1 cellular context compared by ENCODE assay signal in the genomic region with DNA sequence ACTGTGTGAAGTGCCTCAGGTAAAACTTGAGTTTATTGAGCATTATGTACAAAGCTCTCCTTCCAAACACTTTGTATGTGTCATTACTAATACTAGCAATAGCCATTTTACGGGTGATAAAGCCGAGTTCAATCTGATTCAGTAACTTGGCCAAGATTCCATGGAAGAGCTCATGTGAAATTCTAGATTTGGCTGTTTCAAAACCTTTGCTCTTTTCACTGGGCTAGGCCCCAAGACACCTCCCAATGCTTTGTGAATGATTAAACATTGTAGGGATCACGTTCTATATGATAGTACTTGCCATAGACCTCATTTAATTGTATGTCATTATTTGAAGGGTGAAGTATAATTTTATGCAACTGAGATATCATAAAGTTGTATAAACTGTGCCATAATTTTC.
TF ChIP-seq lines count a peak whose summit lies in the region.

No MANE protein-coding gene starts in this region.

TF ChIP-seq in endothelial cell of umbilical vein, 7 proteins besides CTCF, POLR2A, EP300 and RAD21:
- TF ChIP-seq FOS (IDR thresholded peaks at IDR 0.05; ENCODE audit: borderline replicate concordance, insufficient read depth, low read length) (no peak), EZH2 (IDR thresholded peaks at IDR 0.05; ENCODE audit: borderline replicate concordance, low read depth, low read length, severe bottlenecking) (no peak), MAX (IDR thresholded peaks at IDR 0.05; ENCODE audit: insufficient read depth, insufficient read length) (no peak), JUN (IDR thresholded peaks at IDR 0.05; ENCODE audit: borderline replicate concordance, insufficient read depth, insufficient read length, low read depth) (no peak), POLR2AphosphoS5 (IDR thresholded peaks at IDR 0.05; ENCODE audit: insufficient read depth, low read depth, low read length) (no peak)
